ENCODE assay signal across 17 cellular contexts in genomic region chr6:1044040-1044836, GRCh38.
"Had no signal": no experiment of that assay in that cellular context is flagged by ENCODE, and none has a peak within 500 bp of the region (broad histone marks: within the 10 kb centered on the region; RNA-seq: fewer than 3 reads in every experiment).

No MANE protein-coding gene starts in this region.

- H3K4me3 ChIP-seq: dorsolateral prefrontal cortex, esophagus muscularis mucosa, left ventricle myocardium inferior, ovary had no signal

- H3K9me3 Mint-ChIP-seq: activated CD4-positive, alpha-beta T cell treated with anti-CD3 and anti-CD28 coated beads, Interleukin-2, amount 10 ng/mL, durations not matched to agents 7 days and 5 days; activated T-helper 2 cell treated with anti-CD3 and anti-CD28 coated beads, Interferon-gamma antibody, Interleukin-2, Interleukin-4, amounts not matched to agents 10 μg/mL and 5 μg/mL and 100 μg/mL, durations not matched to agents 14 hours and 24 hours and 36 hours; brain; stimulated activated naive B cell treated with anti-CD40 and anti-IgM and Interleukin-4, amounts not matched to agents 10 μg/mL and 1 μg/mL and 100 μg/mL, for 72 hours; T-helper 1 cell treated with Interleukin-12 subunit alpha and Interleukin-12 subunit beta and Interleukin-4 antibody, amounts not matched to agents 30 μg/mL and 1 μg/mL, for 36 hours; type B pancreatic cell had no signal

- H3K36me3 ChIP-seq: esophagus muscularis mucosa, left ventricle myocardium inferior, ovary had no signal

- H3K27ac Mint-ChIP-seq: activated CD4-positive, alpha-beta T cell treated with anti-CD3 and anti-CD28 coated beads, Interleukin-2, amount 10 ng/mL, durations not matched to agents 7 days and 5 days; activated T-helper 2 cell treated with anti-CD3 and anti-CD28 coated beads, Interferon-gamma antibody, Interleukin-2, Interleukin-4, amounts not matched to agents 10 μg/mL and 5 μg/mL and 100 μg/mL, durations not matched to agents 14 hours and 24 hours and 36 hours; brain; stimulated activated naive B cell treated with anti-CD40 and anti-IgM and Interleukin-4, amounts not matched to agents 10 μg/mL and 1 μg/mL and 100 μg/mL, for 72 hours; T-helper 1 cell treated with Interleukin-12 subunit alpha and Interleukin-12 subunit beta and Interleukin-4 antibody, amounts not matched to agents 30 μg/mL and 1 μg/mL, for 36 hours; type B pancreatic cell had no signal

- H3K9me3 ChIP-seq: esophagus muscularis mucosa, left ventricle myocardium inferior, ovary had no signal

- H3K4me3 Mint-ChIP-seq: activated CD4-positive, alpha-beta T cell treated with anti-CD3 and anti-CD28 coated beads, Interleukin-2, amount 10 ng/mL, durations not matched to agents 7 days and 5 days; brain; stimulated activated naive B cell treated with anti-CD40 and anti-IgM and Interleukin-4, amounts not matched to agents 10 μg/mL and 1 μg/mL and 100 μg/mL, for 72 hours; T-helper 1 cell treated with Interleukin-12 subunit alpha and Interleukin-12 subunit beta and Interleukin-4 antibody, amounts not matched to agents 30 μg/mL and 1 μg/mL, for 36 hours; type B pancreatic cell had no signal

- H3K36me3 Mint-ChIP-seq: brain; stimulated activated naive B cell treated with anti-CD40 and anti-IgM and Interleukin-4, amounts not matched to agents 10 μg/mL and 1 μg/mL and 100 μg/mL, for 72 hours; type B pancreatic cell had no signal

- DNase-seq: activated CD4-positive, alpha-beta T cell treated with anti-CD3 and anti-CD28 coated beads, Interleukin-2, amount 10 ng/mL, durations not matched to agents 7 days and 5 days; activated CD4-positive, CD25-positive, alpha-beta regulatory T cell; activated CD8-positive, alpha-beta memory T cell treated with anti-CD3 and anti-CD28 coated beads for 24 hours; activated naive CD4-positive, alpha-beta T cell treated with anti-CD3 and anti-CD28 coated beads, Interleukin-2, amount 50 U/mL, for 16 hours; dorsolateral prefrontal cortex; left ventricle myocardium inferior; mesenchymal stem cell; ovary; stimulated activated CD4-positive, alpha-beta T cell treated with anti-CD3 and anti-CD28 coated beads, Interleukin-1b, Interleukin-23, amount 100 ng/mL, for 48 hours; stimulated activated naive B cell treated with anti-CD40 and anti-IgM and Interleukin-4, amounts not matched to agents 10 μg/mL and 1 μg/mL and 100 μg/mL, for 72 hours; substantia nigra had no signal

- ATAC-seq: SK-N-SH treated with all-trans-retinoic acid at 6 μM for 48 hours; stimulated activated naive B cell treated with anti-CD40 and anti-IgM and Interleukin-4, amounts not matched to agents 10 μg/mL and 1 μg/mL and 100 μg/mL, for 72 hours had no signal

- H3K27me3 ChIP-seq: ovary had no signal

- H3K4me1 Mint-ChIP-seq: activated CD4-positive, alpha-beta T cell treated with anti-CD3 and anti-CD28 coated beads, Interleukin-2, amount 10 ng/mL, durations not matched to agents 7 days and 5 days had no signal

- H3K27ac ChIP-seq: dorsolateral prefrontal cortex, esophagus muscularis mucosa, left ventricle myocardium inferior, ovary had no signal
